Comparison of ENCODE assay signal across 18 cellular contexts in the genomic region with DNA sequence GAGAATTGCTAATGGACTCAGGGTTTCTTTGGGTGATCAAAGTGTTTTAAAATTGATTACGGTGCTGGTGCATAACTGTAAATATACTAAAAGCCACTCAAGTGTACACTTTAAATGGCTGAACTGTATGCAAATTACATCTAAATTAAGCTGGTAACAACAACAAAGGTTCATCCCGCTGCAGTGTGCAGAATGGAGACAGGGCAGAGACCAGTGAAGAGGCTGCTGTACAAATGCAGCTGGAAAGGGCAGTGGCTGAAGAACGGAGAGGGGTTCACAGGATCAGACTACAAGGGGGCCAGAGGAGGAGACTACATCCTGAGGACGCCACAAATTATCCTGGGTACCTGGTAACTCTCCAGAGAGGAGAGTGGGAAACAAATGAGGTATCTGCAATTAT.
"Had no signal": no experiment of that assay in that cellular context is flagged by ENCODE, and none has a peak within 500 bp of the region (broad histone marks: within the 10 kb centered on the region; RNA-seq: fewer than 3 reads in every experiment).

No MANE protein-coding gene starts in this region.

- H3K4me3 ChIP-seq: adrenal gland, breast epithelium, coronary artery, gastrocnemius medialis, heart left ventricle, left ventricle myocardium inferior, neural progenitor cell, psoas muscle, suprapubic skin had no signal

- H3K9me3 Mint-ChIP-seq: activated CD4-positive, alpha-beta memory T cell treated with anti-CD3 and anti-CD28 coated beads for 36 hours; neural progenitor cell; stimulated activated naive CD8-positive, alpha-beta T cell treated with anti-CD3 and anti-CD28 coated beads, Interleukin-15, amount 100 ng/mL, for 72 hours had no signal

- H3K27me3 Mint-ChIP-seq: activated CD4-positive, alpha-beta memory T cell treated with anti-CD3 and anti-CD28 coated beads for 36 hours; stimulated activated naive CD8-positive, alpha-beta T cell treated with anti-CD3 and anti-CD28 coated beads, Interleukin-15, amount 100 ng/mL, for 72 hours had no signal

- H3K36me3 ChIP-seq: neural progenitor cell had no signal

- H3K4me3 Mint-ChIP-seq: activated CD4-positive, alpha-beta memory T cell treated with anti-CD3 and anti-CD28 coated beads for 36 hours; neural progenitor cell; stimulated activated naive CD8-positive, alpha-beta T cell treated with anti-CD3 and anti-CD28 coated beads, Interleukin-15, amount 100 ng/mL, for 72 hours had no signal

- H3K4me1 Mint-ChIP-seq: neural progenitor cell had no signal

- ATAC-seq: esophagus mucosa; gastrocnemius medialis; heart left ventricle; psoas muscle; right cardiac atrium; stimulated activated naive CD8-positive, alpha-beta T cell treated with anti-CD3 and anti-CD28 coated beads, Interleukin-15, amount 100 ng/mL, for 72 hours had no signal

- H3K9me3 ChIP-seq: adrenal gland, breast epithelium, gastrocnemius medialis, heart left ventricle, left ventricle myocardium inferior, psoas muscle, suprapubic skin had no signal

- H3K27ac ChIP-seq: adrenal gland, breast epithelium, coronary artery, gastrocnemius medialis, heart left ventricle, left ventricle myocardium inferior, neural progenitor cell, psoas muscle, suprapubic skin, VCaP had no signal

- H3K27me3 ChIP-seq: adrenal gland, breast epithelium, gastrocnemius medialis, heart left ventricle, neural progenitor cell, suprapubic skin had no signal

- H3K4me1 ChIP-seq: adrenal gland, breast epithelium, heart left ventricle, left ventricle myocardium inferior, neural progenitor cell, suprapubic skin had no signal

- H3K27ac Mint-ChIP-seq: activated CD4-positive, alpha-beta memory T cell treated with anti-CD3 and anti-CD28 coated beads for 36 hours; neural progenitor cell had no signal

- DNase-seq: activated CD4-positive, alpha-beta memory T cell treated with anti-CD3 and anti-CD28 coated beads for 36 hours; activated naive CD4-positive, alpha-beta T cell treated with anti-CD3 and anti-CD28 coated beads, Interleukin-2, amount 50 U/mL, for 16 hours; activated T-cell treated with anti-CD3 and anti-CD28 coated beads, Interleukin-2, amount 50 U/mL, for 1 hour; gastrocnemius medialis; heart left ventricle; left ventricle myocardium inferior; psoas muscle; right cardiac atrium; stimulated activated naive CD8-positive, alpha-beta T cell treated with anti-CD3 and anti-CD28 coated beads, Interleukin-15, amount 100 ng/mL, for 72 hours; T-helper 2 cell; trophoblast cell had no signal
